In the genomic region with DNA sequence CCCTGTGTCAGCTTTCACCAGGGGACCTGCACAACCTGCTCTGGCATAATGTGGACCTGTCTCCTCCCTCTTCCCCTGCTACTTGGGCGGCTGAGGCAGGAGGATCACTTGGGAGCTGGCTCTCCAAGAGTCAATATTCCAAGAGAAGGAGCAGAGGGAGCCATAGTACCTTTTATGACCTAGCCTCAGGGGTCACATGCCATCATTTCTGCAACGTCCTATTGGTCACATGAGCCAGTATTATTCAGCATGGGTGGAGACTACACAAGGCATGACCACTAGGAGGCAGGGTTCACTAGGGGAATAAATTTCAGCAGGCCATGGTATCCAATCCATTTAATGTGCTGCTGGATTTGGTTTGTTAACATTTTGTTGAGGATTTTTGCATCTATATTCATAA, we compare ENCODE assay signal across 1 cellular context.
TF ChIP-seq lines count a peak whose summit lies in the region.

No MANE protein-coding gene starts in this region.

TF ChIP-seq in K562, 482 proteins besides CTCF, POLR2A, EP300 and RAD21 (continued from another document and continues in another):
- no peak for TF ChIP-seq SNAPC5 (CRISPR knock-in tag; IDR thresholded peaks at IDR 0.05)
- TF ChIP-seq ZSCAN29 (IDR thresholded peaks at IDR 0.05): no peak
- TF ChIP-seq ZNF830 (CRISPR knock-in tag; IDR thresholded peaks at IDR 0.05): no peak
- TF ChIP-seq, protein P1, sequence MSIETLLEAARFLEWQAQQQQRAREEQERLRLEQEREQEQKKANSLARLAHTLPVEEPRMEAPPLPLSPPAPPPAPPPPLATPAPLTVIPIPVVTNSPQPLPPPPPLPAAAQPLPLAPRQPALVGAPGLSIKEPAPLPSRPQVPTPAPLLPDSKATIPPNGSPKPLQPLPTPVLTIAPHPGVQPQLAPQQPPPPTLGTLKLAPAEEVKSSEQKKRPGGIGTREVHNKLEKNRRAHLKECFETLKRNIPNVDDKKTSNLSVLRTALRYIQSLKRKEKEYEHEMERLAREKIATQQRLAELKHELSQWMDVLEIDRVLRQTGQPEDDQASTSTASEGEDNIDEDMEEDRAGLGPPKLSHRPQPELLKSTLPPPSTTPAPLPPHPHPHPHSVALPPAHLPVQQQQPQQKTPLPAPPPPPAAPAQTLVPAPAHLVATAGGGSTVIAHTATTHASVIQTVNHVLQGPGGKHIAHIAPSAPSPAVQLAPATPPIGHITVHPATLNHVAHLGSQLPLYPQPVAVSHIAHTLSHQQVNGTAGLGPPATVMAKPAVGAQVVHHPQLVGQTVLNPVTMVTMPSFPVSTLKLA (conservative IDR thresholded peaks at IDR 0.05): 0 out of 4 replicates have a peak, but pooled peaks of 1 of the 2 experiments have one; percentile 28
- TF ChIP-seq IRF2 (CRISPR knock-in tag; IDR thresholded peaks at IDR 0.05): no peak
- TF ChIP-seq NCOA4 (IDR thresholded peaks at IDR 0.05; ENCODE audit: partially characterized antibody): no peak
- TF ChIP-seq ZNF589 (CRISPR knock-in tag; IDR thresholded peaks at IDR 0.05; ENCODE audit: low read depth): no peak
- TF ChIP-seq RFX1 (IDR thresholded peaks at IDR 0.05): no peak
- TF ChIP-seq BCLAF1 (IDR thresholded peaks at IDR 0.05; ENCODE audit: borderline replicate concordance in 1 of 2, control insufficient read depth in 1 of 2, low read depth in 2 of 2, low read length in 1 of 2): no peak
- TF ChIP-seq CREB1 (IDR thresholded peaks at IDR 0.05): no peak
- TF ChIP-seq CREB1 (CRISPR knock-in tag; IDR thresholded peaks at IDR 0.05): no peak
- no peak for TF ChIP-seq KDM4B (IDR thresholded peaks at IDR 0.05; ENCODE audit: borderline replicate concordance in 2 of 2, low read depth in 1 of 2)
- peak; percentile 51 for TF ChIP-seq CBFA2T2 (conservative IDR thresholded peaks at IDR 0.05)
- TF ChIP-seq, protein P2, sequence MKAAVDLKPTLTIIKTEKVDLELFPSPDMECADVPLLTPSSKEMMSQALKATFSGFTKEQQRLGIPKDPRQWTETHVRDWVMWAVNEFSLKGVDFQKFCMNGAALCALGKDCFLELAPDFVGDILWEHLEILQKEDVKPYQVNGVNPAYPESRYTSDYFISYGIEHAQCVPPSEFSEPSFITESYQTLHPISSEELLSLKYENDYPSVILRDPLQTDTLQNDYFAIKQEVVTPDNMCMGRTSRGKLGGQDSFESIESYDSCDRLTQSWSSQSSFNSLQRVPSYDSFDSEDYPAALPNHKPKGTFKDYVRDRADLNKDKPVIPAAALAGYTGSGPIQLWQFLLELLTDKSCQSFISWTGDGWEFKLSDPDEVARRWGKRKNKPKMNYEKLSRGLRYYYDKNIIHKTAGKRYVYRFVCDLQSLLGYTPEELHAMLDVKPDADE (conservative IDR thresholded peaks at IDR 0.05; ENCODE audit: control insufficient read depth, low read depth, low read length): no peak
- no peak for TF ChIP-seq TCF7 (IDR thresholded peaks at IDR 0.05; ENCODE audit: borderline replicate concordance)
- no peak for TF ChIP-seq ZNF707 (CRISPR knock-in tag; conservative IDR thresholded peaks at IDR 0.05)
- no peak for TF ChIP-seq ZNF277 (CRISPR knock-in tag; IDR thresholded peaks at IDR 0.05; ENCODE audit: borderline replicate concordance)
- TF ChIP-seq KAT8 (IDR thresholded peaks at IDR 0.05; ENCODE audit: low read depth): no peak
- no peak for TF ChIP-seq MBD2 (IDR thresholded peaks at IDR 0.05; ENCODE audit: borderline replicate concordance, low read depth)
- TF ChIP-seq JUND (IDR thresholded peaks at IDR 0.05; ENCODE audit: borderline replicate concordance, low read depth, low read length): 0 out of 2 replicates have a peak, but pooled peaks have one; percentile 21
- no peak for TF ChIP-seq JUND (tag; IDR thresholded peaks at IDR 0.05; ENCODE audit: borderline replicate concordance, low read depth, low read length)
- TF ChIP-seq NR2C1 (IDR thresholded peaks at IDR 0.05): no peak
- TF ChIP-seq NR2C1 (tag; IDR thresholded peaks at IDR 0.05): peak; percentile 35; the same call in 1 of the 2 replicates
- peak; percentile 89 for TF ChIP-seq RAD51 (IDR thresholded peaks at IDR 0.05; ENCODE audit: borderline replicate concordance, low read depth)
- no peak for TF ChIP-seq ZBTB34 (CRISPR knock-in tag; IDR thresholded peaks at IDR 0.05)
- TF ChIP-seq STAT5B (CRISPR knock-in tag; IDR thresholded peaks at IDR 0.05): no peak
- TF ChIP-seq ZBTB7A (IDR thresholded peaks at IDR 0.05; ENCODE audit: borderline replicate concordance, control insufficient read depth, low read depth, low read length): no peak
- TF ChIP-seq, protein P3, sequence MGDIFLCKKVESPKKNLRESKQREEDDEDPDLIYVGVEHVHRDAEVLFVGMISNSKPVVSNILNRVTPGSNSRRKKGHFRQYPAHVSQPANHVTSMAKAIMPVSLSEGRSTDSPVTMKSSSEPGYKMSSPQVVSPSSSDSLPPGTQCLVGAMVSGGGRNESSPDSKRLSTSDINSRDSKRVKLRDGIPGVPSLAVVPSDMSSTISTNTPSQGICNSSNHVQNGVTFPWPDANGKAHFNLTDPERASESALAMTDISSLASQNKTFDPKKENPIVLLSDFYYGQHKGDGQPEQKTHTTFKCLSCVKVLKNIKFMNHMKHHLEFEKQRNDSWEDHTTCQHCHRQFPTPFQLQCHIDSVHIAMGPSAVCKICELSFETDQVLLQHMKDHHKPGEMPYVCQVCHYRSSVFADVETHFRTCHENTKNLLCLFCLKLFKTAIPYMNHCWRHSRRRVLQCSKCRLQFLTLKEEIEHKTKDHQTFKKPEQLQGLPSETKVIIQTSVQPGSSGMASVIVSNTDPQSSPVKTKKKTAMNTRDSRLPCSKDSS (IDR thresholded peaks at IDR 0.05; ENCODE audit: low read depth, partially characterized antibody): peak; percentile 86
- no peak for TF ChIP-seq MYBL2 (IDR thresholded peaks at IDR 0.05; ENCODE audit: low read depth)
- TF ChIP-seq MYBL2 (CRISPR knock-in tag; IDR thresholded peaks at IDR 0.05; ENCODE audit: borderline replicate concordance): no peak
- TF ChIP-seq, protein P4, sequence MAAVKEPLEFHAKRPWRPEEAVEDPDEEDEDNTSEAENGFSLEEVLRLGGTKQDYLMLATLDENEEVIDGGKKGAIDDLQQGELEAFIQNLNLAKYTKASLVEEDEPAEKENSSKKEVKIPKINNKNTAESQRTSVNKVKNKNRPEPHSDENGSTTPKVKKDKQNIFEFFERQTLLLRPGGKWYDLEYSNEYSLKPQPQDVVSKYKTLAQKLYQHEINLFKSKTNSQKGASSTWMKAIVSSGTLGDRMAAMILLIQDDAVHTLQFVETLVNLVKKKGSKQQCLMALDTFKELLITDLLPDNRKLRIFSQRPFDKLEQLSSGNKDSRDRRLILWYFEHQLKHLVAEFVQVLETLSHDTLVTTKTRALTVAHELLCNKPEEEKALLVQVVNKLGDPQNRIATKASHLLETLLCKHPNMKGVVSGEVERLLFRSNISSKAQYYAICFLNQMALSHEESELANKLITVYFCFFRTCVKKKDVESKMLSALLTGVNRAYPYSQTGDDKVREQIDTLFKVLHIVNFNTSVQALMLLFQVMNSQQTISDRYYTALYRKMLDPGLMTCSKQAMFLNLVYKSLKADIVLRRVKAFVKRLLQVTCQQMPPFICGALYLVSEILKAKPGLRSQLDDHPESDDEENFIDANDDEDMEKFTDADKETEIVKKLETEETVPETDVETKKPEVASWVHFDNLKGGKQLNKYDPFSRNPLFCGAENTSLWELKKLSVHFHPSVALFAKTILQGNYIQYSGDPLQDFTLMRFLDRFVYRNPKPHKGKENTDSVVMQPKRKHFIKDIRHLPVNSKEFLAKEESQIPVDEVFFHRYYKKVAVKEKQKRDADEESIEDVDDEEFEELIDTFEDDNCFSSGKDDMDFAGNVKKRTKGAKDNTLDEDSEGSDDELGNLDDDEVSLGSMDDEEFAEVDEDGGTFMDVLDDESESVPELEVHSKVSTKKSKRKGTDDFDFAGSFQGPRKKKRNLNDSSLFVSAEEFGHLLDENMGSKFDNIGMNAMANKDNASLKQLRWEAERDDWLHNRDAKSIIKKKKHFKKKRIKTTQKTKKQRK (IDR thresholded peaks at IDR 0.05; ENCODE audit: borderline replicate concordance, low read depth, low read length): no peak
- TF ChIP-seq, protein P5, sequence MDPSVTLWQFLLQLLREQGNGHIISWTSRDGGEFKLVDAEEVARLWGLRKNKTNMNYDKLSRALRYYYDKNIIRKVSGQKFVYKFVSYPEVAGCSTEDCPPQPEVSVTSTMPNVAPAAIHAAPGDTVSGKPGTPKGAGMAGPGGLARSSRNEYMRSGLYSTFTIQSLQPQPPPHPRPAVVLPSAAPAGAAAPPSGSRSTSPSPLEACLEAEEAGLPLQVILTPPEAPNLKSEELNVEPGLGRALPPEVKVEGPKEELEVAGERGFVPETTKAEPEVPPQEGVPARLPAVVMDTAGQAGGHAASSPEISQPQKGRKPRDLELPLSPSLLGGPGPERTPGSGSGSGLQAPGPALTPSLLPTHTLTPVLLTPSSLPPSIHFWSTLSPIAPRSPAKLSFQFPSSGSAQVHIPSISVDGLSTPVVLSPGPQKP (CRISPR knock-in tag; IDR thresholded peaks at IDR 0.05): no peak
- TF ChIP-seq JUN (IDR thresholded peaks at IDR 0.05; ENCODE audit: borderline replicate concordance, low read depth, low read length): 0 out of 2 replicates have a peak, but pooled peaks have one; percentile 26
- no peak for TF ChIP-seq JUN (CRISPR knock-in tag; IDR thresholded peaks at IDR 0.05; ENCODE audit: borderline replicate concordance)
- TF ChIP-seq ILK (tag; IDR thresholded peaks at IDR 0.05; ENCODE audit: borderline replicate concordance, low read depth): no peak
- peak; percentile 44; the same call in 1 of the 2 replicates for TF ChIP-seq CREM (IDR thresholded peaks at IDR 0.05; ENCODE audit: low read depth)
- TF ChIP-seq, protein P6, sequence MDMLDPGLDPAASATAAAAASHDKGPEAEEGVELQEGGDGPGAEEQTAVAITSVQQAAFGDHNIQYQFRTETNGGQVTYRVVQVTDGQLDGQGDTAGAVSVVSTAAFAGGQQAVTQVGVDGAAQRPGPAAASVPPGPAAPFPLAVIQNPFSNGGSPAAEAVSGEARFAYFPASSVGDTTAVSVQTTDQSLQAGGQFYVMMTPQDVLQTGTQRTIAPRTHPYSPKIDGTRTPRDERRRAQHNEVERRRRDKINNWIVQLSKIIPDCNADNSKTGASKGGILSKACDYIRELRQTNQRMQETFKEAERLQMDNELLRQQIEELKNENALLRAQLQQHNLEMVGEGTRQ (CRISPR knock-in tag; IDR thresholded peaks at IDR 0.05): peak; percentile 88
- TF ChIP-seq MAZ (CRISPR knock-in tag; conservative IDR thresholded peaks at IDR 0.05 in 1 of 2, IDR thresholded peaks at IDR 0.05 in 1 of 2): no peak
- no peak for TF ChIP-seq ZBTB2 (IDR thresholded peaks at IDR 0.05)
- TF ChIP-seq ZNF24 (IDR thresholded peaks at IDR 0.05): no peak
- peak; percentile 95 for TF ChIP-seq USF1 (CRISPR knock-in tag; IDR thresholded peaks at IDR 0.05)
